Comparison of ENCODE assay signal across 27 cellular contexts in the genomic region with DNA sequence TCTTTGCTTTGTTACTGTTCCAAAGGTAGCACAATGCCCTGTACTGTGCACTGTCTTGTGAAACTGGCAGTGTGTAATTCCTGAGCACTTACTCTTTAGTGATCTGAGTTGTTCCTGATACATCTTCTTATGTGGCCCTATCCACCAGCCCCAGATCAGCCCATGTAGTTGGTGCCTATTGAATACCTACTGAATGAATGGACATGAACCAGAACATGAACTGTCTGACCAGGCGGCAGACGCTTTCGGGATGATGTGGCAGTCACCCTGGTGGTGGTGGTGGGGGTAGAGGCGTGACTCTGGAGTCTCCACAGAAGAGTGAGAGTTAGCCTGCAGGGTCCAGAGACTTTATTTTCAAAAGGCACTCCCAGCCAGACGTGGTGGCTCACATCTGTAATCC.
"Had no signal": no experiment of that assay in that cellular context is flagged by ENCODE, and none has a peak within 500 bp of the region (broad histone marks: within the 10 kb centered on the region; RNA-seq: fewer than 3 reads in every experiment).

No MANE protein-coding gene starts in this region.

- H3K27ac ChIP-seq: adrenal gland, ascending aorta, brain microvascular endothelial cell, stomach, suprapubic skin, transverse colon, uterus had no signal

- H3K27me3 Mint-ChIP-seq: activated naive CD4-positive, alpha-beta T cell treated with anti-CD3 and anti-CD28 coated beads, Interleukin-2, amount 50 U/mL, for 24 hours; stimulated activated memory B cell treated with anti-CD40 and anti-IgM and Interleukin-4, amounts not matched to agents 10 μg/mL and 1 μg/mL and 100 μg/mL, for 72 hours had no signal

- ATAC-seq: activated CD8-positive, alpha-beta T cell treated with anti-CD3 and anti-CD28 coated beads, Interleukin-2, amount 10 ng/mL, durations not matched to agents 7 days and 5 days; left colon; mucosa of descending colon; sciatic nerve; stimulated activated memory B cell treated with anti-CD40 and anti-IgM and Interleukin-4, amounts not matched to agents 10 μg/mL and 1 μg/mL and 100 μg/mL, for 72 hours had no signal

- H3K36me3 Mint-ChIP-seq: activated naive CD4-positive, alpha-beta T cell treated with anti-CD3 and anti-CD28 coated beads, Interleukin-2, amount 50 U/mL, for 24 hours; stimulated activated memory B cell treated with anti-CD40 and anti-IgM and Interleukin-4, amounts not matched to agents 10 μg/mL and 1 μg/mL and 100 μg/mL, for 72 hours had no signal

- H3K4me3 Mint-ChIP-seq: activated CD8-positive, alpha-beta T cell treated with anti-CD3 and anti-CD28 coated beads, Interleukin-2, amount 10 ng/mL, durations not matched to agents 7 days and 5 days; activated naive CD4-positive, alpha-beta T cell treated with anti-CD3 and anti-CD28 coated beads, Interleukin-2, amount 50 U/mL, for 24 hours; activated T-helper 1 cell treated with anti-CD3 and anti-CD28 coated beads, Interleukin-12 subunit alpha, Interleukin-12 subunit beta, Interleukin-2, Interleukin-4 antibody, amounts not matched to agents 30 ng/mL and 10 ng/mL and 1 ng/mL, durations not matched to agents 14 hours and 24 hours and 36 hours; neural crest cell; stimulated activated memory B cell treated with anti-CD40 and anti-IgM and Interleukin-4, amounts not matched to agents 10 μg/mL and 1 μg/mL and 100 μg/mL, for 72 hours; T-helper 2 cell treated with Interferon-gamma antibody and Interleukin-4, amounts not matched to agents 5 μg/mL and 100 μg/mL, for 36 hours had no signal

- H3K27me3 ChIP-seq: adrenal gland, ascending aorta, brain microvascular endothelial cell, suprapubic skin, transverse colon, uterus had no signal

- H3K4me1 Mint-ChIP-seq: activated naive CD4-positive, alpha-beta T cell treated with anti-CD3 and anti-CD28 coated beads, Interleukin-2, amount 50 U/mL, for 24 hours; neural crest cell; stimulated activated memory B cell treated with anti-CD40 and anti-IgM and Interleukin-4, amounts not matched to agents 10 μg/mL and 1 μg/mL and 100 μg/mL, for 72 hours had no signal

- H3K9me3 Mint-ChIP-seq: activated naive CD4-positive, alpha-beta T cell treated with anti-CD3 and anti-CD28 coated beads, Interleukin-2, amount 50 U/mL, for 24 hours; activated T-helper 1 cell treated with anti-CD3 and anti-CD28 coated beads, Interleukin-12 subunit alpha, Interleukin-12 subunit beta, Interleukin-2, Interleukin-4 antibody, amounts not matched to agents 30 ng/mL and 10 ng/mL and 1 ng/mL, durations not matched to agents 14 hours and 24 hours and 36 hours; neural crest cell; stimulated activated memory B cell treated with anti-CD40 and anti-IgM and Interleukin-4, amounts not matched to agents 10 μg/mL and 1 μg/mL and 100 μg/mL, for 72 hours; T-helper 2 cell treated with Interferon-gamma antibody and Interleukin-4, amounts not matched to agents 5 μg/mL and 100 μg/mL, for 36 hours had no signal

- H3K27ac Mint-ChIP-seq: activated CD8-positive, alpha-beta T cell treated with anti-CD3 and anti-CD28 coated beads, Interleukin-2, amount 10 ng/mL, durations not matched to agents 7 days and 5 days; activated naive CD4-positive, alpha-beta T cell treated with anti-CD3 and anti-CD28 coated beads, Interleukin-2, amount 50 U/mL, for 24 hours; activated T-helper 1 cell treated with anti-CD3 and anti-CD28 coated beads, Interleukin-12 subunit alpha, Interleukin-12 subunit beta, Interleukin-2, Interleukin-4 antibody, amounts not matched to agents 30 ng/mL and 10 ng/mL and 1 ng/mL, durations not matched to agents 14 hours and 24 hours and 36 hours; stimulated activated memory B cell treated with anti-CD40 and anti-IgM and Interleukin-4, amounts not matched to agents 10 μg/mL and 1 μg/mL and 100 μg/mL, for 72 hours; T-helper 2 cell treated with Interferon-gamma antibody and Interleukin-4, amounts not matched to agents 5 μg/mL and 100 μg/mL, for 36 hours had no signal

- H3K9me3 ChIP-seq: adrenal gland, ascending aorta, mucosa of descending colon, stomach, suprapubic skin, transverse colon, uterus had no signal

- H3K4me1 ChIP-seq: adrenal gland, ascending aorta, stomach, suprapubic skin, transverse colon, uterus had no signal

- H3K36me3 ChIP-seq: adrenal gland, ascending aorta, brain microvascular endothelial cell, stomach, suprapubic skin, transverse colon, uterus had no signal

- DNase-seq: activated CD4-positive, alpha-beta T cell treated with anti-CD3 and anti-CD28 coated beads for 1 hour; activated CD4-positive, alpha-beta T cell treated with anti-CD3 and anti-CD28 coated beads, Interleukin-2, amount 50 U/mL, for 1 hour; activated CD8-positive, alpha-beta T cell treated with anti-CD3 and anti-CD28 coated beads, Interleukin-2, amount 10 ng/mL, durations not matched to agents 7 days and 5 days; activated gamma-delta T cell treated with Interleukin-2 at 50 U/mL for 16 hours; adrenal gland; brain microvascular endothelial cell; caudate nucleus; effector memory CD4-positive, alpha-beta T cell; head of caudate nucleus; hypothalamus; left colon; mesendoderm; mucosa of descending colon; occipital lobe; small intestine; stimulated activated CD4-positive, alpha-beta T cell treated with anti-CD3 and anti-CD28 coated beads, Interleukin-2, amount 100 ng/mL, for 24 hours; stomach; transverse colon; uterus had no signal

- H3K4me3 ChIP-seq: adrenal gland, ascending aorta, mucosa of descending colon, stomach, suprapubic skin, transverse colon, uterus had no signal
